Comparison of ENCODE assay signal across 16 cellular contexts in genomic region chr17:59680314-59680713, GRCh38. TPM values are rescaled to one million over a fixed set of nuclear protein-coding genes. Genes with fewer than 3 reads are reported as not detected.
DNase-seq lines count a peak whose midpoint lies in the region; ATAC-seq, FAIRE-seq and TF ChIP-seq lines count a peak whose summit lies in the region.
"Had no signal": no experiment of that assay in that cellular context is flagged by ENCODE, and none has a peak within 500 bp of the region (broad histone marks: within the 10 kb centered on the region; RNA-seq: fewer than 3 reads in every experiment).

No MANE protein-coding gene starts in this region.

- H3K27me3 Mint-ChIP-seq in effector memory CD8-positive, alpha-beta T cell, result no peaks in the 10 kb centered on the region
- H3K27me3 Mint-ChIP-seq in activated naive CD8-positive, alpha-beta T cell treated with anti-CD3 and anti-CD28 coated beads, Interleukin-2, amount 50 U/mL, for 24 hours, result no peaks in the 10 kb centered on the region
- H3K27me3 Mint-ChIP-seq: CD4-positive, CD25-positive, alpha-beta regulatory T cell had no signal

- CTCF ChIA-PET in HepG2 (lab: Yijun Ruan, JAX; ENCODE audit: low intra/inter-chr PET ratio, low total read pairs) (no interaction called here), SK-N-SH (lab: Yijun Ruan, JAX) (no interaction called here)

- no peaks in the 10 kb centered on the region for H3K27me3 ChIP-seq in HepG2 (ENCODE audit: control insufficient read depth in 1 of 2, insufficient read depth in 2 of 2, low read length in 2 of 2)
- no peaks in the 10 kb centered on the region for H3K27me3 ChIP-seq in right lobe of liver
- H3K27me3 ChIP-seq in SK-N-SH (ENCODE audit: insufficient read depth), result no peaks in the 10 kb centered on the region

- H3K79me2 ChIP-seq in HepG2 (ENCODE audit: insufficient read depth, low read length) (no peaks in the 10 kb centered on the region), SK-N-SH (ENCODE audit: insufficient read depth) (peaks cover 85% of the 10 kb centered on the region)

- BruUV-seq in HepG2 (replicated peaks; lab: Mats Ljungman, UMichigan), result no TSS peak

- peaks cover 46 to 98% of the 10 kb centered on the region in 2 experiments for H3K36me3 ChIP-seq in HepG2 (replicated peaks in 1 of 2; ENCODE audit: control insufficient read depth in 1 of 2, insufficient read depth in 2 of 2, low read length in 2 of 2)
- peaks cover 39 to 99% (median 69%) of the 10 kb centered on the region in 4 donors for H3K36me3 ChIP-seq in right lobe of liver
- peaks cover 98 to 100% of the 10 kb centered on the region in 2 experiments for H3K36me3 ChIP-seq in SK-N-SH (replicated peaks in 1 of 2; ENCODE audit: control insufficient read depth in 1 of 2, insufficient read depth in 2 of 2, low read length in 1 of 2)

- FAIRE-seq in HepG2 (lab: Jason Lieb, UNC), result no peak

- H4K20me1 ChIP-seq in HepG2 (ENCODE audit: insufficient read depth, low read length) (no peaks in the 10 kb centered on the region), SK-N-SH (ENCODE audit: insufficient read depth) (0 out of 2 replicates have a peak, but pooled peaks cover 4% of the 10 kb centered on the region)

- 96% methylated on average over 4 of the region's 4 CpGs for WGBS in HepG2 (ENCODE audit: low lambda C conversion rate)
- WGBS in right lobe of liver (ENCODE audit: insufficient coverage, low coverage, low lambda C conversion rate, missing lambda C conversion rate), result 83% methylated on average over 4 of the region's 4 CpGs
- 68% methylated on average over 4 of the region's 4 CpGs for WGBS in SK-N-SH (ENCODE audit: low lambda C conversion rate)

- TF ChIP-seq EP300 in HepG2 (IDR thresholded peaks at IDR 0.05; ENCODE audit: low read depth in 2 of 2, low read length in 2 of 2), result no peak
- no peak for TF ChIP-seq EP300 in HepG2 (CRISPR knock-in tag; IDR thresholded peaks at IDR 0.05; ENCODE audit: borderline replicate concordance)
- TF ChIP-seq EP300 in SK-N-SH (IDR thresholded peaks at IDR 0.05; ENCODE audit: borderline replicate concordance in 1 of 2, low read depth in 1 of 2, low read length in 1 of 2), result no peak

- TF ChIP-seq POLR2A in HepG2 (IDR thresholded peaks at IDR 0.05; ENCODE audit: insufficient read depth in 1 of 2, low read depth in 2 of 2, low read length in 2 of 2) (no peak), right lobe of liver (IDR thresholded peaks at IDR 0.05) (no peak)

- DNase-seq in HepG2 (ENCODE audit: low spot score) (no peak), right lobe of liver (no peak), SK-N-SH (no peak), fibroblast of mammary gland (ENCODE audit: low read depth) (peak; percentile 32), NCI-H2227 (lab: John Stamatoyannopoulos, UW; ENCODE audit: unreplicated experiment) (no peak)
- no peak for DNase-seq in effector memory CD8-positive, alpha-beta T cell
- DNase-seq in activated naive CD8-positive, alpha-beta T cell treated with anti-CD3 and anti-CD28 coated beads, Interleukin-2, amount 50 U/mL, for 24 hours, result no peak
- DNase-seq: CD4-positive, CD25-positive, alpha-beta regulatory T cell; GDM1; H7; KG1; NCI-H1092; NCI-H774; Right ventricle myocardium superior had no signal

- H3K9ac ChIP-seq in HepG2 (ENCODE audit: insufficient read depth, low read depth, low read length), result no peak overlapping the region
- H3K9ac ChIP-seq in SK-N-SH, result peak overlapping the region; percentile 11; the same call in 1 of the 2 replicates

- peaks cover 69% of the 10 kb centered on the region for H3F3A ChIP-seq in SK-N-SH (replicated peaks; ENCODE audit: insufficient read depth)

- TF ChIP-seq CTCF in HepG2 (CRISPR knock-in tag; IDR thresholded peaks at IDR 0.05) (no peak), right lobe of liver (IDR thresholded peaks at IDR 0.05) (no peak), SK-N-SH (IDR thresholded peaks at IDR 0.05) (no peak), fibroblast of mammary gland (conservative IDR thresholded peaks at IDR 0.05; ENCODE audit: control insufficient read depth, insufficient read depth, low read depth, low read length) (no peak)

- peaks cover 88% of the 10 kb centered on the region for H3K36me3 Mint-ChIP-seq in effector memory CD8-positive, alpha-beta T cell (ENCODE audit: insufficient read depth)
- peaks cover 65% of the 10 kb centered on the region for H3K36me3 Mint-ChIP-seq in activated naive CD8-positive, alpha-beta T cell treated with anti-CD3 and anti-CD28 coated beads, Interleukin-2, amount 50 U/mL, for 24 hours (ENCODE audit: low read depth)

- H3K4me2 ChIP-seq in HepG2 (ENCODE audit: low read depth, low read length) (no peak overlapping the region), SK-N-SH (peak overlapping the region; percentile 17; the same call in 1 of the 2 replicates)

- TF ChIP-seq RAD21 in HepG2 (CRISPR knock-in tag; IDR thresholded peaks at IDR 0.05), result no peak
- TF ChIP-seq RAD21 in SK-N-SH (IDR thresholded peaks at IDR 0.05; ENCODE audit: low read length), result no peak

- H2AFZ ChIP-seq in HepG2 (ENCODE audit: low read length) (no peak overlapping the region), SK-N-SH (ENCODE audit: low read depth) (no peak overlapping the region)

- H3K9me3 ChIP-seq in HepG2 (ENCODE audit: low read length), result no peaks in the 10 kb centered on the region
- H3K9me3 ChIP-seq in right lobe of liver, result no peaks in the 10 kb centered on the region
- H3K9me3 ChIP-seq in SK-N-SH, result no peaks in the 10 kb centered on the region

- intact Hi-C loops in HepG2 (cut with micrococcal nuclease; ENCODE audit: unreplicated experiment), result no loop called here
- intact Hi-C loops in right lobe of liver (cut with DNase I), result no loop called here

- no peak overlapping the region for H3K4me3 Mint-ChIP-seq in effector memory CD8-positive, alpha-beta T cell
- H3K4me3 Mint-ChIP-seq in activated naive CD8-positive, alpha-beta T cell treated with anti-CD3 and anti-CD28 coated beads, Interleukin-2, amount 50 U/mL, for 24 hours, result no peak overlapping the region
- H3K4me3 Mint-ChIP-seq: CD4-positive, CD25-positive, alpha-beta regulatory T cell had no signal

- H3K4me3 ChIP-seq in HepG2 (replicated peaks in 1 of 3; ENCODE audit: insufficient read depth in 1 of 3, low read depth in 2 of 3, low read length in 3 of 3), result no peak overlapping the region
- no peak overlapping the region for H3K4me3 ChIP-seq in right lobe of liver
- H3K4me3 ChIP-seq in SK-N-SH (ENCODE audit: low read depth in 2 of 2, low read length in 1 of 2), result no peak overlapping the region
- no peak overlapping the region for H3K4me3 ChIP-seq in fibroblast of mammary gland (ENCODE audit: control insufficient read depth, low read depth, low read length)

- no peak overlapping the region for H3K27ac Mint-ChIP-seq in effector memory CD8-positive, alpha-beta T cell
- no peak overlapping the region for H3K27ac Mint-ChIP-seq in activated naive CD8-positive, alpha-beta T cell treated with anti-CD3 and anti-CD28 coated beads, Interleukin-2, amount 50 U/mL, for 24 hours

- no peaks in the 10 kb centered on the region for H3K9me2 ChIP-seq in SK-N-SH

- H3K4me1 Mint-ChIP-seq in effector memory CD8-positive, alpha-beta T cell (ENCODE audit: low read depth in 2 of 2), result no peaks in the 10 kb centered on the region
- peaks cover 2% of the 10 kb centered on the region for H3K4me1 Mint-ChIP-seq in activated naive CD8-positive, alpha-beta T cell treated with anti-CD3 and anti-CD28 coated beads, Interleukin-2, amount 50 U/mL, for 24 hours

- POLR2A ChIA-PET in HepG2 (lab: Yijun Ruan, JAX) (no interaction called here), SK-N-SH (lab: Yijun Ruan, JAX) (interaction anchor here (1.7 kb wide), 1 partner anchor 10 kb away, joined by 3 read pairs; no protein-coding TSS in a partner anchor)

- ATAC-seq in HepG2 (no peak), right lobe of liver (no peak), GM21360 (IDR thresholded peaks at IDR 0.05; ENCODE audit: unreplicated experiment) (no peak)
- no peak for ATAC-seq in effector memory CD8-positive, alpha-beta T cell (replicated peaks)
- no peak for ATAC-seq in activated naive CD8-positive, alpha-beta T cell treated with anti-CD3 and anti-CD28 coated beads, Interleukin-2, amount 50 U/mL, for 24 hours
- ATAC-seq: Panc1 had no signal

- no peaks in the 10 kb centered on the region for H3K9me3 Mint-ChIP-seq in effector memory CD8-positive, alpha-beta T cell
- H3K9me3 Mint-ChIP-seq in activated naive CD8-positive, alpha-beta T cell treated with anti-CD3 and anti-CD28 coated beads, Interleukin-2, amount 50 U/mL, for 24 hours, result no peaks in the 10 kb centered on the region
- H3K9me3 Mint-ChIP-seq: CD4-positive, CD25-positive, alpha-beta regulatory T cell had no signal

- in situ Hi-C loops in HepG2 (cut with HindIII; ENCODE audit: extremely low pct_ligation_motif_present, low pct_unique_long_range_greater_than_20kb), result no loop called here

- H3K4me1 ChIP-seq in HepG2 (ENCODE audit: insufficient read depth, low read length), result no peaks in the 10 kb centered on the region
- H3K4me1 ChIP-seq in right lobe of liver, result no peaks in the 10 kb centered on the region
- H3K4me1 ChIP-seq in SK-N-SH (ENCODE audit: control insufficient read depth in 1 of 2, insufficient read depth in 2 of 2, low read depth in 1 of 2, low read length in 1 of 2), result peaks cover 3 to 8% of the 10 kb centered on the region in 2 experiments

- H3K27ac ChIP-seq in HepG2 (ENCODE audit: extremely low read length, insufficient read depth, low read length) (no peak overlapping the region), right lobe of liver (no peak overlapping the region), SK-N-SH (ENCODE audit: low read depth in 2 of 2, low read length in 1 of 2) (peak overlapping the region in 1 of 2 experiments; percentile 48; a peak in 2 of 4 replicates)

RNA-seq across cellular contexts. Expression of gene PTRH2, which starts 26.9 kb away (rescaled TPM):
- total RNA-seq in HepG2 (2016; rRNA removed; fragmentation: Illumina TruSeq; extraction: Trizol), result 48.7 and 67.7 TPM in 2 replicates
- 24.5 and 30.9 TPM in 2 replicates for total RNA-seq in HepG2 (2016; cell fraction: cytosol; rRNA removed; fragmentation: Illumina TruSeq; extraction: Trizol; ENCODE audit: low read depth)
- 43.2 and 68.2 TPM in 2 replicates for total RNA-seq in HepG2 (2016; cell fraction: insoluble cytoplasmic fraction; rRNA removed; fragmentation: Illumina TruSeq; extraction: Trizol)
- 26.1 and 28.8 TPM in 2 replicates for total RNA-seq in HepG2 (2016; cell fraction: membrane; rRNA removed; fragmentation: Illumina TruSeq; extraction: Trizol)
- total RNA-seq in HepG2 (2016; cell fraction: nucleus; rRNA removed; fragmentation: Illumina TruSeq; extraction: Trizol), result 57.2 and 59.6 TPM in 2 replicates
- polyA plus RNA-seq in HepG2 (2011; rRNA removed), result 73.6 and 83.3 TPM in 2 replicates
- 52.4 and 80.1 TPM in 2 replicates for polyA plus RNA-seq in HepG2 (2011; cell fraction: cytosol; rRNA removed)
- polyA plus RNA-seq in HepG2 (2011; cell fraction: nucleus; rRNA removed), result 24.3 and 32.5 TPM in 2 replicates
- 61.8 and 70.1 TPM in 2 replicates for polyA plus RNA-seq in HepG2 (2012)
- 19.3 and 20.0 TPM in 2 replicates for polyA plus RNA-seq in HepG2 (2016; cell fraction: cytosol; fragmentation: Illumina TruSeq; extraction: Trizol; ENCODE audit: low read depth)
- polyA plus RNA-seq in HepG2 (2016; cell fraction: insoluble cytoplasmic fraction; fragmentation: Illumina TruSeq; extraction: Trizol; ENCODE audit: low read depth), result 49.4 and 52.0 TPM in 2 replicates
- 19.4 and 21.2 TPM in 2 replicates for polyA plus RNA-seq in HepG2 (2016; cell fraction: membrane; fragmentation: Illumina TruSeq; extraction: Trizol; ENCODE audit: low read depth)
- polyA plus RNA-seq in HepG2 (2016; cell fraction: nucleus; fragmentation: Illumina TruSeq; extraction: Trizol; ENCODE audit: insufficient read depth, low read depth), result 111 and 117 TPM in 2 replicates
- polyA minus RNA-seq in HepG2 (2011; rRNA and poly(A)+ RNA removed; ENCODE audit: low replicate concordance), result 40.8 and 45.5 TPM in 2 replicates
- polyA minus RNA-seq in HepG2 (2011; cell fraction: cytosol; rRNA and poly(A)+ RNA removed), result 17.2 and 20.3 TPM in 2 replicates
- 31.4 and 37.7 TPM in 2 replicates for polyA minus RNA-seq in HepG2 (2011; cell fraction: nucleus; rRNA and poly(A)+ RNA removed)
- 10 to 100 TPM; 13.1 to 50.8 (median 19.7) TPM for total RNA-seq in right lobe of liver
- 101 and 140 TPM in 2 replicates for polyA plus RNA-seq in SK-N-SH (2012; rRNA removed)
- polyA plus RNA-seq in SK-N-SH (2012; cell fraction: cytosol; rRNA removed), result 135 and 161 TPM in 2 replicates
- polyA plus RNA-seq in SK-N-SH (2012; cell fraction: nucleus; rRNA removed), result 53.0 and 94.5 TPM in 2 replicates

RNA-seq across cellular contexts. Expression of gene VMP1, which starts 27.1 kb away (rescaled TPM):
- total RNA-seq in HepG2 (2016; rRNA removed; fragmentation: Illumina TruSeq; extraction: Trizol) (80.3 and 186 TPM in 2 replicates), right lobe of liver (100 to 1,000 TPM in 4 of 6 experiments, 10 to 100 TPM in 2; 56.9 to 247 (median 160) TPM)
- total RNA-seq in HepG2 (2016; cell fraction: cytosol; rRNA removed; fragmentation: Illumina TruSeq; extraction: Trizol; ENCODE audit: low read depth), result 81.7 and 81.9 TPM in 2 replicates
- total RNA-seq in HepG2 (2016; cell fraction: insoluble cytoplasmic fraction; rRNA removed; fragmentation: Illumina TruSeq; extraction: Trizol), result 87.6 and 200 TPM in 2 replicates
- 64.7 and 72.7 TPM in 2 replicates for total RNA-seq in HepG2 (2016; cell fraction: membrane; rRNA removed; fragmentation: Illumina TruSeq; extraction: Trizol)
- total RNA-seq in HepG2 (2016; cell fraction: nucleus; rRNA removed; fragmentation: Illumina TruSeq; extraction: Trizol), result 414 and 436 TPM in 2 replicates
- polyA plus RNA-seq in HepG2 (2011; rRNA removed) (262 and 271 TPM in 2 replicates), SK-N-SH (2012; rRNA removed) (169 and 338 TPM in 2 replicates)
- polyA plus RNA-seq in HepG2 (2011; cell fraction: cytosol; rRNA removed), result 66.8 and 107 TPM in 2 replicates
- 244 and 352 TPM in 2 replicates for polyA plus RNA-seq in HepG2 (2011; cell fraction: nucleus; rRNA removed)
- 151 and 169 TPM in 2 replicates for polyA plus RNA-seq in HepG2 (2012)
- polyA plus RNA-seq in HepG2 (2016; cell fraction: cytosol; fragmentation: Illumina TruSeq; extraction: Trizol; ENCODE audit: low read depth), result 21.0 and 21.9 TPM in 2 replicates
- polyA plus RNA-seq in HepG2 (2016; cell fraction: insoluble cytoplasmic fraction; fragmentation: Illumina TruSeq; extraction: Trizol; ENCODE audit: low read depth), result 78.4 and 81.5 TPM in 2 replicates
- polyA plus RNA-seq in HepG2 (2016; cell fraction: membrane; fragmentation: Illumina TruSeq; extraction: Trizol; ENCODE audit: low read depth), result 34.4 and 38.6 TPM in 2 replicates
- polyA plus RNA-seq in HepG2 (2016; cell fraction: nucleus; fragmentation: Illumina TruSeq; extraction: Trizol; ENCODE audit: insufficient read depth, low read depth), result 277 and 292 TPM in 2 replicates
- 294 and 406 TPM in 2 replicates for polyA minus RNA-seq in HepG2 (2011; rRNA and poly(A)+ RNA removed; ENCODE audit: low replicate concordance)
- 134 and 182 TPM in 2 replicates for polyA minus RNA-seq in HepG2 (2011; cell fraction: cytosol; rRNA and poly(A)+ RNA removed)
- 788 and 1,143 TPM in 2 replicates for polyA minus RNA-seq in HepG2 (2011; cell fraction: nucleus; rRNA and poly(A)+ RNA removed)
- polyA plus RNA-seq in SK-N-SH (2012; cell fraction: cytosol; rRNA removed), result 92.0 and 104 TPM in 2 replicates
- polyA plus RNA-seq in SK-N-SH (2012; cell fraction: nucleus; rRNA removed), result 660 and 1,365 TPM in 2 replicates

Comparison
In these comparisons a context has a peak if more than half of its experiments do, and no peak if none do; other contexts are left out.
1. Of the 25 proteins assayed by ChIP-seq in both HepG2 and SK-N-SH: peak only in HepG2: none; only in SK-N-SH: JUND; in both: none; in neither: 24.